In genomic region chr3:46065751-46066256, GRCh38 we compare ENCODE assay signal across 17 cellular contexts. TPM values are rescaled to one million over a fixed set of nuclear protein-coding genes. Genes with fewer than 3 reads are reported as not detected.
A peak's percentile ranks its signal among the peaks of the same experiment; 100 is the strongest.
DNase-seq lines count a peak whose midpoint lies in the region; ATAC-seq and TF ChIP-seq lines count a peak whose summit lies in the region.
"Had no signal": no experiment of that assay in that cellular context is flagged by ENCODE, and none has a peak within 500 bp of the region (broad histone marks: within the 10 kb centered on the region; RNA-seq: fewer than 3 reads in every experiment).

No MANE protein-coding gene starts in this region.

- peaks cover 1% of the 10 kb centered on the region for H3K9me3 Mint-ChIP-seq in T-helper 1 cell treated with Interleukin-12 subunit alpha and Interleukin-12 subunit beta and Interleukin-4 antibody, amounts not matched to agents 30 μg/mL and 1 μg/mL, for 36 hours
- no peaks in the 10 kb centered on the region for H3K9me3 Mint-ChIP-seq in GM23338
- peaks cover under 1% of the 10 kb centered on the region for H3K9me3 Mint-ChIP-seq in activated CD8-positive, alpha-beta T cell treated with anti-CD3 and anti-CD28 coated beads for 36 hours
- H3K9me3 Mint-ChIP-seq: natural killer cell; stimulated activated naive CD8-positive, alpha-beta T cell treated with anti-CD3 and anti-CD28 coated beads, Interleukin-15, Interleukin-2, amounts not matched to agents 100 ng/mL and 50 ng/mL, for 24 hours had no signal

- no peak overlapping the region for H2AFZ ChIP-seq in GM23338

- no peaks in the 10 kb centered on the region for H3K79me2 ChIP-seq in GM23338 (replicated peaks; ENCODE audit: insufficient read depth)

- no peaks in the 10 kb centered on the region for H3K27me3 ChIP-seq in GM23338 (ENCODE audit: insufficient read depth)
- H3K27me3 ChIP-seq: uterus had no signal

- peaks cover 57% of the 10 kb centered on the region for H3K4me1 Mint-ChIP-seq in T-helper 1 cell treated with Interleukin-12 subunit alpha and Interleukin-12 subunit beta and Interleukin-4 antibody, amounts not matched to agents 30 μg/mL and 1 μg/mL, for 36 hours (ENCODE audit: low read depth)
- peaks cover 13% of the 10 kb centered on the region for H3K4me1 Mint-ChIP-seq in GM23338
- peaks cover 60% of the 10 kb centered on the region for H3K4me1 Mint-ChIP-seq in activated CD8-positive, alpha-beta T cell treated with anti-CD3 and anti-CD28 coated beads for 36 hours (ENCODE audit: low read depth)

- POLR2A ChIA-PET in activated CD8-positive, alpha-beta T cell treated with anti-CD3 and anti-CD28 coated beads for 36 hours (lab: Charles Lee) = interaction anchor here (0.8 to 1.8 kb wide), 7 partner anchors 54 to 294 kb away, joined by 3 to 4 read pairs (median 3); no protein-coding TSS in a partner anchor

- H3K36me3 ChIP-seq in GM23338 (ENCODE audit: insufficient read depth) = no peaks in the 10 kb centered on the region
- H3K36me3 ChIP-seq: prostate gland had no signal

- intact Hi-C loops in activated CD8-positive, alpha-beta T cell treated with anti-CD3 and anti-CD28 coated beads for 36 hours (cut with micrococcal nuclease) = loop anchor here (5.0 kb wide), 1 partner anchor 89 kb away; no protein-coding TSS in a partner anchor

- no peak for DNase-seq in T-helper 1 cell
- DNase-seq in GM23338 (ENCODE audit: low spot score) = peak; percentile 17
- no peak for DNase-seq in activated CD8-positive, alpha-beta T cell treated with anti-CD3 and anti-CD28 coated beads for 36 hours
- peak; percentile 62 for DNase-seq in islet precursor cell
- DNase-seq in ecto neural progenitor cell (ENCODE audit: low spot score) = no peak
- DNase-seq in NOMO-1 (lab: John Stamatoyannopoulos, UW; ENCODE audit: unreplicated experiment in 2 of 2) = no peak
- DNase-seq: cortex of kidney, erythroblast, natural killer cell, uterus had no signal

- peaks cover 11% of the 10 kb centered on the region; the same call in 1 of the 2 replicates for H3K9me2 ChIP-seq in GM23338 (ENCODE audit: insufficient read depth)

- H3K27ac Mint-ChIP-seq in T-helper 1 cell treated with Interleukin-12 subunit alpha and Interleukin-12 subunit beta and Interleukin-4 antibody, amounts not matched to agents 30 μg/mL and 1 μg/mL, for 36 hours = peak overlapping the region; percentile 72
- H3K27ac Mint-ChIP-seq in GM23338 = no peak overlapping the region
- peak overlapping the region; percentile 66 for H3K27ac Mint-ChIP-seq in activated CD8-positive, alpha-beta T cell treated with anti-CD3 and anti-CD28 coated beads for 36 hours
- H3K27ac Mint-ChIP-seq: activated CD4-positive, alpha-beta T cell treated with anti-CD3 and anti-CD28 coated beads for 36 hours; natural killer cell had no signal

- CTCF ChIA-PET in activated CD8-positive, alpha-beta T cell treated with anti-CD3 and anti-CD28 coated beads for 36 hours (lab: Charles Lee) = interaction anchor here (0.6 to 9.5 kb wide), 5 partner anchors 12 to 126 kb away, joined by 4 to 103 read pairs (median 15); partner anchors contain the start of gene CXCR6

- H3K4me3 Mint-ChIP-seq in T-helper 1 cell treated with Interleukin-12 subunit alpha and Interleukin-12 subunit beta and Interleukin-4 antibody, amounts not matched to agents 30 μg/mL and 1 μg/mL, for 36 hours = peak overlapping the region; percentile 59
- H3K4me3 Mint-ChIP-seq in GM23338 = no peak overlapping the region
- peak overlapping the region; percentile 31 for H3K4me3 Mint-ChIP-seq in activated CD8-positive, alpha-beta T cell treated with anti-CD3 and anti-CD28 coated beads for 36 hours
- H3K4me3 Mint-ChIP-seq: activated CD4-positive, alpha-beta T cell treated with anti-CD3 and anti-CD28 coated beads for 36 hours; natural killer cell had no signal

- peaks cover 8% of the 10 kb centered on the region; the same call in 1 of the 2 replicates for H3K4me1 ChIP-seq in GM23338 (ENCODE audit: insufficient read depth)
- H3K4me1 ChIP-seq: A549, prostate gland, uterus had no signal

- peaks cover 51% of the 10 kb centered on the region for H3K27me3 Mint-ChIP-seq in T-helper 1 cell treated with Interleukin-12 subunit alpha and Interleukin-12 subunit beta and Interleukin-4 antibody, amounts not matched to agents 30 μg/mL and 1 μg/mL, for 36 hours (ENCODE audit: low read depth)
- peaks cover 3% of the 10 kb centered on the region for H3K27me3 Mint-ChIP-seq in GM23338 (ENCODE audit: insufficient read depth, low read depth, poor library complexity)
- H3K27me3 Mint-ChIP-seq in activated CD8-positive, alpha-beta T cell treated with anti-CD3 and anti-CD28 coated beads for 36 hours = peaks cover 24% of the 10 kb centered on the region

- H3K4me3 ChIP-seq in GM23338 = no peak overlapping the region
- H3K4me3 ChIP-seq: A549, prostate gland, uterus had no signal

- H4K20me1 ChIP-seq in GM23338 (replicated peaks; ENCODE audit: insufficient read depth) = no peaks in the 10 kb centered on the region

- no peak for TF ChIP-seq CTCF in GM23338 (conservative IDR thresholded peaks at IDR 0.05; ENCODE audit: low read depth in 2 of 2)
- TF ChIP-seq CTCF in activated CD8-positive, alpha-beta T cell treated with anti-CD3 and anti-CD28 coated beads for 36 hours (IDR thresholded peaks at IDR 0.05) = no peak

- no peaks in the 10 kb centered on the region for H3F3A ChIP-seq in GM23338 (replicated peaks; ENCODE audit: low read depth)

- ATAC-seq in GM23338 (peak; percentile 74), HG03135 (IDR thresholded peaks at IDR 0.05; ENCODE audit: unreplicated experiment) (no peak)
- no peak for ATAC-seq in activated CD8-positive, alpha-beta T cell treated with anti-CD3 and anti-CD28 coated beads for 36 hours
- ATAC-seq: A549 had no signal

- H3K4me2 ChIP-seq in GM23338 = no peak overlapping the region
- H3K4me2 ChIP-seq: A549 had no signal

- H3K27ac ChIP-seq in GM23338 (ENCODE audit: low read depth) = no peak overlapping the region
- H3K27ac ChIP-seq: A549, prostate gland, uterus had no signal

- H3K36me3 Mint-ChIP-seq in T-helper 1 cell treated with Interleukin-12 subunit alpha and Interleukin-12 subunit beta and Interleukin-4 antibody, amounts not matched to agents 30 μg/mL and 1 μg/mL, for 36 hours (ENCODE audit: low read depth) = peaks cover under 1% of the 10 kb centered on the region
- no peaks in the 10 kb centered on the region for H3K36me3 Mint-ChIP-seq in GM23338 (ENCODE audit: low read depth)
- H3K36me3 Mint-ChIP-seq in activated CD8-positive, alpha-beta T cell treated with anti-CD3 and anti-CD28 coated beads for 36 hours (ENCODE audit: low read depth) = no peaks in the 10 kb centered on the region
- H3K36me3 Mint-ChIP-seq: natural killer cell had no signal

TF ChIP-seq in GM23338, 12 proteins besides CTCF, POLR2A, EP300 and RAD21 (continues in another document):
- TF ChIP-seq ZNF331 (CRISPR knock-in tag; IDR thresholded peaks at IDR 0.05; ENCODE audit: low read depth) (no peak), ZNF114 (CRISPR knock-in tag; IDR thresholded peaks at IDR 0.05) (no peak), POLR2AphosphoS5 (IDR thresholded peaks at IDR 0.05; ENCODE audit: low read depth) (no peak), EZH2 (IDR thresholded peaks at IDR 0.05; ENCODE audit: low read depth, unreplicated experiment) (no peak), JUNB (IDR thresholded peaks at IDR 0.05; ENCODE audit: unreplicated experiment) (no peak), REST (IDR thresholded peaks at IDR 0.05; ENCODE audit: unreplicated experiment) (no peak), EZH2phosphoT487 (IDR thresholded peaks at IDR 0.05; ENCODE audit: unreplicated experiment) (no peak)
- TF ChIP-seq, protein P1, sequence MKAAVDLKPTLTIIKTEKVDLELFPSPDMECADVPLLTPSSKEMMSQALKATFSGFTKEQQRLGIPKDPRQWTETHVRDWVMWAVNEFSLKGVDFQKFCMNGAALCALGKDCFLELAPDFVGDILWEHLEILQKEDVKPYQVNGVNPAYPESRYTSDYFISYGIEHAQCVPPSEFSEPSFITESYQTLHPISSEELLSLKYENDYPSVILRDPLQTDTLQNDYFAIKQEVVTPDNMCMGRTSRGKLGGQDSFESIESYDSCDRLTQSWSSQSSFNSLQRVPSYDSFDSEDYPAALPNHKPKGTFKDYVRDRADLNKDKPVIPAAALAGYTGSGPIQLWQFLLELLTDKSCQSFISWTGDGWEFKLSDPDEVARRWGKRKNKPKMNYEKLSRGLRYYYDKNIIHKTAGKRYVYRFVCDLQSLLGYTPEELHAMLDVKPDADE (IDR thresholded peaks at IDR 0.05) = no peak

RNA-seq across cellular contexts. Expression of gene XCR1, which starts 38.5 kb away (rescaled TPM):
- not detected in 2 replicates for total RNA-seq in GM23338 (2014; rRNA removed; shearing (Covaris generic))
- not detected in 2 replicates for polyA plus RNA-seq in GM23338 (2016; fragmentation: Nextera tagmentation; extraction: Ambion mirVana)
- total RNA-seq in activated CD8-positive, alpha-beta T cell treated with anti-CD3 and anti-CD28 coated beads for 36 hours = not detected
- total RNA-seq: activated CD4-positive, alpha-beta T cell treated with anti-CD3 and anti-CD28 coated beads for 36 hours; mammary epithelial cell; prostate gland had no signal
- polyA plus RNA-seq: A549, mammary epithelial cell had no signal

Comparison
In these comparisons a context has a peak if more than half of its experiments do, and no peak if none do; other contexts are left out.
1. DNase-seq: peak in GM23338 (single experiment) and islet precursor cell (single experiment); none in T-helper 1 cell (0 of 5), activated CD8-positive, alpha-beta T cell treated with anti-CD3 and anti-CD28 coated beads for 36 hours (single experiment), ecto neural progenitor cell (single experiment) and NOMO-1 (0 of 2).